In the genomic region with DNA sequence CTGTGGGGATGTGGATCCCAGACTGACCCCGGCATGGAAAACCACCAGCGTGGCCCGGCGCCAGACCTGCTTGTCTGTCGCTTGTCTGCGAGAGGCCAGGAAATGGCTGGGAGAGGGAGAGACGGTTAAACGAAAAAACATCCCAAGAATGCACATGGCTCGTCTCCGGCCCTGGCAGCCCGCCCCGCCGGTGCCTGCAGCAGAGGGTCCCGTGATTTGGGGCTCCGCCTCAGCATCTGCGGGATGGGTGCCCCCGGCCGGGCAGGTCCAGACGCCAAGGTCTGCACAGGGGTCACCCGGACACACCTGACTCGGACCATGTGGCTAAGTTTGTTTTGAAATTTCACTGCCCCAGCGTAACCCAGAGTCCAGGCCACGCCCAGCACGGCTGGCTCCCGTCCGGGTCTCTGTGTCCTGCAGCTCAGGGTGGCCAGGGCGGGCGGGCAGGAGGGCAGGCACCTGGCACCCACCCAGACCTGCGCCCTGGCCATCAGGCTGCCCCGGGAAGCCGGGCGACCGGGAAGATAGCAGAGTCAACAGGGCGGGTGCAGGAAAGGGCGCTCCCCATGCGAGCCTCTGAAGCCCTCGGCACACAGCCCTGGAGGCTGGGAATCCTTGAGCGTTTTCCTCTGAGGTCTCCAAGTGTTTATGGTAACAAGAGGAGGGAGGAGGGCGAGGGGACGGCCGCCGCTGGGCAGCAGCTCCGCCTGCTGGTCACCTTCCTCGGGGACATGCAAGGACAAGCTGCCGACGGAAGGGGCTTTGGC, we compare ENCODE assay signal across 8 cellular contexts.
DNase-seq lines count a peak whose midpoint lies in the region; ATAC-seq and TF ChIP-seq lines count a peak whose summit lies in the region.

No MANE protein-coding gene starts in this region.

- peaks cover 12% of the 10 kb centered on the region for H3F3A ChIP-seq in smooth muscle cell (ENCODE audit: low read depth)

- peak; percentile 83 for DNase-seq in GM06990 (ENCODE audit: extremely low read depth, insufficient read length)
- peak; percentile 54 for DNase-seq in NCI-H2196 treated with DMSO at 0.1 percent for 48 hours (lab: John Stamatoyannopoulos, UW; ENCODE audit: unreplicated experiment)
- DNase-seq in activated CD4-positive, alpha-beta T cell treated with anti-CD3 and anti-CD28 coated beads for 4 hours, result peak; percentile 59 to 60
- peak; percentile 88 for DNase-seq in cerebellum (ENCODE audit: low spot score)
- DNase-seq in islet precursor cell, result peak; percentile 97
- peak; percentile 66 for DNase-seq in smooth muscle cell (lab: John Stamatoyannopoulos, UW; ENCODE audit: unreplicated experiment)
- DNase-seq in NCI-H510A (lab: John Stamatoyannopoulos, UW), result no peak

- H3K4me2 ChIP-seq in smooth muscle cell, result peak overlapping the region; percentile 86

- no peak overlapping the region for H2AFZ ChIP-seq in smooth muscle cell (ENCODE audit: low read depth)

- no peaks in the 10 kb centered on the region for H3K79me2 ChIP-seq in smooth muscle cell (ENCODE audit: low read depth)

- H4K20me1 ChIP-seq in smooth muscle cell (ENCODE audit: low read depth), result no peaks in the 10 kb centered on the region

- TF ChIP-seq CTCF in GM06990 (IDR thresholded peaks at IDR 0.05; ENCODE audit: insufficient read depth, low read length, poor library complexity, severe bottlenecking) (peak; percentile 80), smooth muscle cell (IDR thresholded peaks at IDR 0.05; ENCODE audit: borderline replicate concordance, insufficient read depth, poor library complexity, severe bottlenecking) (peak; percentile 72)

- H3K36me3 ChIP-seq in GM06990 (ENCODE audit: control insufficient read depth, insufficient read depth, low read length) (no peaks in the 10 kb centered on the region), smooth muscle cell (ENCODE audit: low read depth) (no peaks in the 10 kb centered on the region)

- H3K27me3 ChIP-seq in GM06990 (replicated peaks; ENCODE audit: control insufficient read depth, insufficient read depth, low read length), result no peaks in the 10 kb centered on the region
- H3K27me3 ChIP-seq in smooth muscle cell (ENCODE audit: low read depth), result no peaks in the 10 kb centered on the region

- peak overlapping the region; percentile 45 for H3K9ac ChIP-seq in smooth muscle cell (ENCODE audit: low read depth)

- H3K27ac ChIP-seq in smooth muscle cell (ENCODE audit: low read depth), result peak overlapping the region; percentile 78

- H3K4me3 ChIP-seq in GM06990 (replicated peaks; ENCODE audit: low read depth, low read length) (peak overlapping the region; percentile 4; the same call in 1 of the 2 replicates), smooth muscle cell (peak overlapping the region; percentile 53)

- ATAC-seq in HG03159 (IDR thresholded peaks at IDR 0.05; ENCODE audit: unreplicated experiment), result no peak

- H3K9me3 ChIP-seq in smooth muscle cell (replicated peaks; ENCODE audit: low read depth), result peaks cover 11% of the 10 kb centered on the region

- WGBS in smooth muscle cell (ENCODE audit: low lambda C conversion rate), result 1% methylated on average over 46 of the region's 46 CpGs

- H3K4me1 ChIP-seq in smooth muscle cell (ENCODE audit: low read depth), result peaks cover 6% of the 10 kb centered on the region
